In the genomic region with DNA sequence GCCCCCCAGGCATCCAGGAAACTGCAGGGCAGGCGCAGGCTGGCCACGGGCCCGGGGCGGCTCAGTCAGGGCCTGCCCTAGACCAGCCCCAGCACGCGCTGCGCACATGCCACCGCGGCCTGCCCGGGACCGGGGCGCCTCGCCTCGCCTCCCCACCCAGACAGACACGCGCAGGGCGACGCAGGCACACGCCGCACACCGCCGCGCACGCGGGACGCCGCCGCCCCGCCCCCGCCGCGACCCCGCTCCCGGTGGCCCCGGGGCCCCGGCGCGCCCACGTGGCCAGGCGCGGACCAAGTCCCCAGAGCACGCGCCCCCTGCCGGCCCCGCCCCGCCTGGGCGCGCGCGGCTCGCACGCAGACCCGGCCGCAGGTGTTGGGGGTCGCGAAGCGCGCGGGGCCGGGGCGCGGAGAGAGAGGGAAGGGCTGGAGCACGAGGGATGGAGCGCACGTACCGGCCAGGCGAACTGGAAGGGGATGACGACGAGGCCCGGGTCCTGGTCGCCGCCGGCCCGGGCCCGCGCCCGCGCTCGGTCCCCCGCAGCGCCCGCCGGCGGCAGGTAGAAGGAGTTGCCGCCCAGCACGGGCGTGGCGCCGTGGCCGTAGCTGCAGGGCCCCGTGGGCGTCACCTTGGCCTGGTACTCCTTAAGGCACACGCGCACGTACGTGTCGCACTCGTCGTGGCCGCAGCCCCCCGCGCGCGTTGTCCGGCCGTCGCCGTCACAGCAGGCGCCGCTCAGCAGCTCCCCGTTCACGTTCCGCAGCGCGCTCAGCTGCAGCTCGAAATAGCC, we compare ENCODE assay signal across 1 cellular context.
TF ChIP-seq lines count a peak whose summit lies in the region.

No MANE protein-coding gene starts in this region.

TF ChIP-seq in K562, 482 proteins besides CTCF, POLR2A, EP300 and RAD21 (continued from another document and continues in another):
- TF ChIP-seq, protein P1, sequence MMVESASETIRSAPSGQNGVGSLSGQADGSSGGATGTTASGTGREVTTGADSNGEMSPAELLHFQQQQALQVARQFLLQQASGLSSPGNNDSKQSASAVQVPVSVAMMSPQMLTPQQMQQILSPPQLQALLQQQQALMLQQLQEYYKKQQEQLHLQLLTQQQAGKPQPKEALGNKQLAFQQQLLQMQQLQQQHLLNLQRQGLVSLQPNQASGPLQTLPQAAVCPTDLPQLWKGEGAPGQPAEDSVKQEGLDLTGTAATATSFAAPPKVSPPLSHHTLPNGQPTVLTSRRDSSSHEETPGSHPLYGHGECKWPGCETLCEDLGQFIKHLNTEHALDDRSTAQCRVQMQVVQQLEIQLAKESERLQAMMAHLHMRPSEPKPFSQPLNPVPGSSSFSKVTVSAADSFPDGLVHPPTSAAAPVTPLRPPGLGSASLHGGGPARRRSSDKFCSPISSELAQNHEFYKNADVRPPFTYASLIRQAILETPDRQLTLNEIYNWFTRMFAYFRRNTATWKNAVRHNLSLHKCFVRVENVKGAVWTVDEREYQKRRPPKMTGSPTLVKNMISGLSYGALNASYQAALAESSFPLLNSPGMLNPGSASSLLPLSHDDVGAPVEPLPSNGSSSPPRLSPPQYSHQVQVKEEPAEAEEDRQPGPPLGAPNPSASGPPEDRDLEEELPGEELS (CRISPR knock-in tag; IDR thresholded peaks at IDR 0.05; ENCODE audit: borderline replicate concordance): no peak
- no peak for TF ChIP-seq ELF4 (CRISPR knock-in tag; IDR thresholded peaks at IDR 0.05)
- no peak for TF ChIP-seq BCOR (IDR thresholded peaks at IDR 0.05)
- no peak for TF ChIP-seq ZC3H11A (IDR thresholded peaks at IDR 0.05; ENCODE audit: low read depth, low read length)
- TF ChIP-seq, protein P2, sequence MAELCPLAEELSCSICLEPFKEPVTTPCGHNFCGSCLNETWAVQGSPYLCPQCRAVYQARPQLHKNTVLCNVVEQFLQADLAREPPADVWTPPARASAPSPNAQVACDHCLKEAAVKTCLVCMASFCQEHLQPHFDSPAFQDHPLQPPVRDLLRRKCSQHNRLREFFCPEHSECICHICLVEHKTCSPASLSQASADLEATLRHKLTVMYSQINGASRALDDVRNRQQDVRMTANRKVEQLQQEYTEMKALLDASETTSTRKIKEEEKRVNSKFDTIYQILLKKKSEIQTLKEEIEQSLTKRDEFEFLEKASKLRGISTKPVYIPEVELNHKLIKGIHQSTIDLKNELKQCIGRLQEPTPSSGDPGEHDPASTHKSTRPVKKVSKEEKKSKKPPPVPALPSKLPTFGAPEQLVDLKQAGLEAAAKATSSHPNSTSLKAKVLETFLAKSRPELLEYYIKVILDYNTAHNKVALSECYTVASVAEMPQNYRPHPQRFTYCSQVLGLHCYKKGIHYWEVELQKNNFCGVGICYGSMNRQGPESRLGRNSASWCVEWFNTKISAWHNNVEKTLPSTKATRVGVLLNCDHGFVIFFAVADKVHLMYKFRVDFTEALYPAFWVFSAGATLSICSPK (IDR thresholded peaks at IDR 0.05; ENCODE audit: borderline replicate concordance): no peak
- 0 out of 2 replicates have a peak, but pooled peaks have one; percentile 20 for TF ChIP-seq ZNF766 (CRISPR knock-in tag; conservative IDR thresholded peaks at IDR 0.05)
- no peak for TF ChIP-seq ZNF24 (IDR thresholded peaks at IDR 0.05)
- TF ChIP-seq ZNF444 (CRISPR knock-in tag; IDR thresholded peaks at IDR 0.05): no peak
- TF ChIP-seq TCF3 (CRISPR knock-in tag; IDR thresholded peaks at IDR 0.05): no peak
- no peak for TF ChIP-seq BRD9 (IDR thresholded peaks at IDR 0.05; ENCODE audit: low read depth, partially characterized antibody)
- TF ChIP-seq ATF7 (IDR thresholded peaks at IDR 0.05): no peak; the same call in 1 of the 2 replicates
- TF ChIP-seq HOXB6 (CRISPR knock-in tag; IDR thresholded peaks at IDR 0.05; ENCODE audit: borderline replicate concordance): no peak
- TF ChIP-seq PTBP1 (IDR thresholded peaks at IDR 0.05; ENCODE audit: low read depth, low read length): no peak
- no peak for TF ChIP-seq MCM3 (IDR thresholded peaks at IDR 0.05)
- no peak for TF ChIP-seq HDGF (IDR thresholded peaks at IDR 0.05)
- TF ChIP-seq FOXK1 (CRISPR knock-in tag; IDR thresholded peaks at IDR 0.05; ENCODE audit: borderline replicate concordance): no peak
- no peak for TF ChIP-seq E2F3 (CRISPR knock-in tag; IDR thresholded peaks at IDR 0.05)
- peak; percentile 67; the same call in 1 of the 2 replicates for TF ChIP-seq GATAD2B (IDR thresholded peaks at IDR 0.05; ENCODE audit: borderline replicate concordance)
- TF ChIP-seq EGR1 (conservative IDR thresholded peaks at IDR 0.05): peak; percentile 28; the same call in 1 of the 2 replicates
- TF ChIP-seq, protein P3, sequence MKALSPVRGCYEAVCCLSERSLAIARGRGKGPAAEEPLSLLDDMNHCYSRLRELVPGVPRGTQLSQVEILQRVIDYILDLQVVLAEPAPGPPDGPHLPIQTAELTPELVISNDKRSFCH (CRISPR knock-in tag; IDR thresholded peaks at IDR 0.05): no peak
- TF ChIP-seq, protein P3 (tag; IDR thresholded peaks at IDR 0.05): no peak
- no peak for TF ChIP-seq ZKSCAN1 (IDR thresholded peaks at IDR 0.05; ENCODE audit: low read depth, low read length)
- TF ChIP-seq ELK3 (CRISPR knock-in tag; IDR thresholded peaks at IDR 0.05): no peak
- TF ChIP-seq L3MBTL2 (IDR thresholded peaks at IDR 0.05): peak; percentile 89
- TF ChIP-seq SAFB2 (IDR thresholded peaks at IDR 0.05; ENCODE audit: borderline replicate concordance, low read depth, low read length, severe bottlenecking): no peak
- TF ChIP-seq NR2F6 (CRISPR knock-in tag; IDR thresholded peaks at IDR 0.05): no peak
- no peak for TF ChIP-seq ZNF124 (CRISPR knock-in tag; IDR thresholded peaks at IDR 0.05)
- TF ChIP-seq ZNF174 (CRISPR knock-in tag; IDR thresholded peaks at IDR 0.05): no peak
- TF ChIP-seq ZNF586 (CRISPR knock-in tag; conservative IDR thresholded peaks at IDR 0.05): no peak
- no peak for TF ChIP-seq NFIX (CRISPR knock-in tag; IDR thresholded peaks at IDR 0.05; ENCODE audit: low read depth)
- no peak for TF ChIP-seq RBM39 (optimal IDR thresholded peaks at IDR 0.05; ENCODE audit: low read depth, low read length)
- TF ChIP-seq, protein P4, sequence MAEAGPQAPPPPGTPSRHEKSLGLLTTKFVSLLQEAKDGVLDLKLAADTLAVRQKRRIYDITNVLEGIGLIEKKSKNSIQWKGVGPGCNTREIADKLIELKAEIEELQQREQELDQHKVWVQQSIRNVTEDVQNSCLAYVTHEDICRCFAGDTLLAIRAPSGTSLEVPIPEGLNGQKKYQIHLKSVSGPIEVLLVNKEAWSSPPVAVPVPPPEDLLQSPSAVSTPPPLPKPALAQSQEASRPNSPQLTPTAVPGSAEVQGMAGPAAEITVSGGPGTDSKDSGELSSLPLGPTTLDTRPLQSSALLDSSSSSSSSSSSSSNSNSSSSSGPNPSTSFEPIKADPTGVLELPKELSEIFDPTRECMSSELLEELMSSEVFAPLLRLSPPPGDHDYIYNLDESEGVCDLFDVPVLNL (CRISPR knock-in tag; IDR thresholded peaks at IDR 0.05; ENCODE audit: low read depth): no peak
- no peak for TF ChIP-seq ZNF253 (CRISPR knock-in tag; conservative IDR thresholded peaks at IDR 0.05)
- no peak for TF ChIP-seq FOXO4 (CRISPR knock-in tag; IDR thresholded peaks at IDR 0.05)
- no peak for TF ChIP-seq LARP7 (IDR thresholded peaks at IDR 0.05)
- TF ChIP-seq MBD2 (IDR thresholded peaks at IDR 0.05; ENCODE audit: borderline replicate concordance, low read depth): no peak
- no peak for TF ChIP-seq TFAM (CRISPR knock-in tag; conservative IDR thresholded peaks at IDR 0.05)
- TF ChIP-seq XRCC5 (IDR thresholded peaks at IDR 0.05; ENCODE audit: low read depth, low read length): no peak
- no peak for TF ChIP-seq NCOA2 (IDR thresholded peaks at IDR 0.05; ENCODE audit: partially characterized antibody in 2 of 2)
- TF ChIP-seq ASH1L (IDR thresholded peaks at IDR 0.05; ENCODE audit: borderline replicate concordance, low read depth, partially characterized antibody): no peak
- no peak for TF ChIP-seq ZBTB5 (IDR thresholded peaks at IDR 0.05)
- TF ChIP-seq PREB (CRISPR knock-in tag; IDR thresholded peaks at IDR 0.05): no peak
- no peak for TF ChIP-seq ZNF830 (CRISPR knock-in tag; IDR thresholded peaks at IDR 0.05)
- TF ChIP-seq ZNF583 (CRISPR knock-in tag; IDR thresholded peaks at IDR 0.05): no peak
- TF ChIP-seq FOSL1 (tag; conservative IDR thresholded peaks at IDR 0.05): no peak
- TF ChIP-seq HSF4 (CRISPR knock-in tag; IDR thresholded peaks at IDR 0.05; ENCODE audit: borderline replicate concordance): no peak
- peak; percentile 40 for TF ChIP-seq SAP30 (IDR thresholded peaks at IDR 0.05; ENCODE audit: borderline replicate concordance, insufficient read depth, low read depth, low read length, poor library complexity, severe bottlenecking)
- no peak for TF ChIP-seq ETV5 (CRISPR knock-in tag; IDR thresholded peaks at IDR 0.05; ENCODE audit: low read depth)
- TF ChIP-seq ESRRA (IDR thresholded peaks at IDR 0.05; ENCODE audit: borderline replicate concordance, low read depth): no peak
- TF ChIP-seq ZNF184 (CRISPR knock-in tag; IDR thresholded peaks at IDR 0.05): no peak
- no peak for TF ChIP-seq CBX8 (IDR thresholded peaks at IDR 0.05; ENCODE audit: borderline replicate concordance, extremely low read depth, low read depth, low read length, poor library complexity, severe bottlenecking)
- no peak for TF ChIP-seq DMBX1 (CRISPR knock-in tag; IDR thresholded peaks at IDR 0.05; ENCODE audit: borderline replicate concordance)
- TF ChIP-seq, protein P5, sequence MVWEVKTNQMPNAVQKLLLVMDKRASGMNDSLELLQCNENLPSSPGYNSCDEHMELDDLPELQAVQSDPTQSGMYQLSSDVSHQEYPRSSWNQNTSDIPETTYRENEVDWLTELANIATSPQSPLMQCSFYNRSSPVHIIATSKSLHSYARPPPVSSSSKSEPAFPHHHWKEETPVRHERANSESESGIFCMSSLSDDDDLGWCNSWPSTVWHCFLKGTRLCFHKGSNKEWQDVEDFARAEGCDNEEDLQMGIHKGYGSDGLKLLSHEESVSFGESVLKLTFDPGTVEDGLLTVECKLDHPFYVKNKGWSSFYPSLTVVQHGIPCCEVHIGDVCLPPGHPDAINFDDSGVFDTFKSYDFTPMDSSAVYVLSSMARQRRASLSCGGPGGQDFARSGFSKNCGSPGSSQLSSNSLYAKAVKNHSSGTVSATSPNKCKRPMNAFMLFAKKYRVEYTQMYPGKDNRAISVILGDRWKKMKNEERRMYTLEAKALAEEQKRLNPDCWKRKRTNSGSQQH (CRISPR knock-in tag; IDR thresholded peaks at IDR 0.05): no peak
- TF ChIP-seq, protein P6, sequence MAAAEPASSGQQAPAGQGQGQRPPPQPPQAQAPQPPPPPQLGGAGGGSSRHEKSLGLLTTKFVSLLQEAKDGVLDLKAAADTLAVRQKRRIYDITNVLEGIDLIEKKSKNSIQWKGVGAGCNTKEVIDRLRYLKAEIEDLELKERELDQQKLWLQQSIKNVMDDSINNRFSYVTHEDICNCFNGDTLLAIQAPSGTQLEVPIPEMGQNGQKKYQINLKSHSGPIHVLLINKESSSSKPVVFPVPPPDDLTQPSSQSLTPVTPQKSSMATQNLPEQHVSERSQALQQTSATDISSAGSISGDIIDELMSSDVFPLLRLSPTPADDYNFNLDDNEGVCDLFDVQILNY (CRISPR knock-in tag; IDR thresholded peaks at IDR 0.05): no peak
- TF ChIP-seq HDAC1 (IDR thresholded peaks at IDR 0.05): no peak
